Comparison of ENCODE assay signal across 22 cellular contexts in genomic region chr20:37711001-37711400, GRCh38. TPM values are rescaled to one million over a fixed set of nuclear protein-coding genes. Genes with fewer than 3 reads are reported as not detected.
DNase-seq lines count a peak whose midpoint lies in the region; ATAC-seq and TF ChIP-seq lines count a peak whose summit lies in the region.
"Had no signal": no experiment of that assay in that cellular context is flagged by ENCODE, and none has a peak within 500 bp of the region (broad histone marks: within the 10 kb centered on the region; RNA-seq: fewer than 3 reads in every experiment).

No MANE protein-coding gene starts in this region.

- TF ChIP-seq CTCF in left ventricle myocardium inferior (IDR thresholded peaks at IDR 0.05; ENCODE audit: borderline replicate concordance) (no peak), body of pancreas (IDR thresholded peaks at IDR 0.05) (no peak), type B pancreatic cell (conservative IDR thresholded peaks at IDR 0.05) (no peak)

- WGBS in body of pancreas, 2 donors: 55 to 57% methylated on average over 2 of the region's 2 CpGs

- H3K4me3 Mint-ChIP-seq in type B pancreatic cell: no peak overlapping the region
- H3K4me3 Mint-ChIP-seq in activated T-helper 17 cell treated with anti-CD3 and anti-CD28 coated beads, Interleukin-2, amount 50 U/mL, for 72 hours: no peak overlapping the region
- H3K4me3 Mint-ChIP-seq: activated B cell treated with CpG ODN at 0.5 μM for 24 hours; CD8-positive, alpha-beta T cell; HFFc6 had no signal

- peaks cover 28% of the 10 kb centered on the region for H3K4me1 Mint-ChIP-seq in type B pancreatic cell (ENCODE audit: unreplicated experiment)
- peaks cover 29% of the 10 kb centered on the region for H3K4me1 Mint-ChIP-seq in activated T-helper 17 cell treated with anti-CD3 and anti-CD28 coated beads, Interleukin-2, amount 50 U/mL, for 72 hours

- H3K27ac Mint-ChIP-seq in type B pancreatic cell: peak overlapping the region; percentile 80
- H3K27ac Mint-ChIP-seq in activated T-helper 17 cell treated with anti-CD3 and anti-CD28 coated beads, Interleukin-2, amount 50 U/mL, for 72 hours: no peak overlapping the region
- H3K27ac Mint-ChIP-seq: activated B cell treated with CpG ODN at 0.5 μM for 24 hours; CD8-positive, alpha-beta T cell; HFFc6 had no signal

- intact Hi-C loops in left ventricle myocardium inferior (cut with micrococcal nuclease) (no loop called here), cardiac septum (cut with DNase I) (no loop called here), body of pancreas (cut with DNase I) (no loop called here), left colon (cut with DNase I, micrococcal nuclease) (no loop called here)

- peaks cover 20% of the 10 kb centered on the region for H3K36me3 Mint-ChIP-seq in type B pancreatic cell
- peaks cover 28% of the 10 kb centered on the region for H3K36me3 Mint-ChIP-seq in activated T-helper 17 cell treated with anti-CD3 and anti-CD28 coated beads, Interleukin-2, amount 50 U/mL, for 72 hours (ENCODE audit: low read depth)

- H3K36me3 ChIP-seq in left ventricle myocardium inferior (no peaks in the 10 kb centered on the region), body of pancreas (replicated peaks in 1 of 2; ENCODE audit: insufficient read depth in 1 of 2, low read depth in 2 of 2) (no peaks in the 10 kb centered on the region)
- H3K36me3 ChIP-seq: colonic mucosa had no signal

- peak overlapping the region; percentile 74 for H3K27ac ChIP-seq in left ventricle myocardium inferior (replicated peaks)
- H3K27ac ChIP-seq in body of pancreas: no peak overlapping the region
- H3K27ac ChIP-seq: A549, colonic mucosa had no signal

- H3K4me1 ChIP-seq in left ventricle myocardium inferior (peaks cover 58% of the 10 kb centered on the region), body of pancreas (peaks cover 31% of the 10 kb centered on the region)
- H3K4me1 ChIP-seq: A549, colonic mucosa had no signal

- TF ChIP-seq POLR2A in body of pancreas (IDR thresholded peaks at IDR 0.05): no peak

- DNase-seq in left ventricle myocardium inferior (no peak), cardiac septum (ENCODE audit: low spot score) (no peak), body of pancreas (no peak), left colon (no peak), type B pancreatic cell (ENCODE audit: extremely low spot score, unreplicated experiment) (no peak), retina (no peak)
- DNase-seq: activated B cell treated with CpG ODN at 0.5 μM for 24 hours; aorta; CD8-positive, alpha-beta T cell; colonic mucosa; DND-41; HFFc6; kidney; MG63; NCI-H1930; NCI-H526 treated with DMSO at 0.1 percent for 48 hours; occipital lobe; RPMI8226 had no signal

- H3K9me3 ChIP-seq in left ventricle myocardium inferior (replicated peaks) (peaks cover 12% of the 10 kb centered on the region), body of pancreas (peaks cover 0 to 7% (median 0%) of the 10 kb centered on the region in 3 donors)
- H3K9me3 ChIP-seq: A549, colonic mucosa had no signal

- H3K27me3 Mint-ChIP-seq in type B pancreatic cell: no peaks in the 10 kb centered on the region
- H3K27me3 Mint-ChIP-seq in activated T-helper 17 cell treated with anti-CD3 and anti-CD28 coated beads, Interleukin-2, amount 50 U/mL, for 72 hours: no peaks in the 10 kb centered on the region
- H3K27me3 Mint-ChIP-seq: activated B cell treated with CpG ODN at 0.5 μM for 24 hours had no signal

- ATAC-seq in body of pancreas (peak; percentile 74), left colon (peak; percentile 86), GM21423 (IDR thresholded peaks at IDR 0.05; ENCODE audit: unreplicated experiment) (no peak)
- no peak for ATAC-seq in activated T-helper 17 cell treated with anti-CD3 and anti-CD28 coated beads, Interleukin-2, amount 50 U/mL, for 72 hours (replicated peaks)
- ATAC-seq: A549; CD8-positive, alpha-beta T cell had no signal

- H3K9me3 Mint-ChIP-seq in type B pancreatic cell: no peaks in the 10 kb centered on the region
- H3K9me3 Mint-ChIP-seq in activated T-helper 17 cell treated with anti-CD3 and anti-CD28 coated beads, Interleukin-2, amount 50 U/mL, for 72 hours: no peaks in the 10 kb centered on the region
- H3K9me3 Mint-ChIP-seq: activated B cell treated with CpG ODN at 0.5 μM for 24 hours; CD8-positive, alpha-beta T cell; HFFc6 had no signal

- no peaks in the 10 kb centered on the region for H3K27me3 ChIP-seq in left ventricle myocardium inferior (ENCODE audit: low read depth)
- H3K27me3 ChIP-seq in body of pancreas: no peaks in the 10 kb centered on the region
- H3K27me3 ChIP-seq: colonic mucosa, MG63 had no signal

- H3K4me3 ChIP-seq in left ventricle myocardium inferior (no peak overlapping the region), body of pancreas (no peak overlapping the region)
- H3K4me3 ChIP-seq: A549, colonic mucosa, MG63, skin epidermis had no signal

RNA-seq across cellular contexts. Expression of gene CTNNBL1, which starts 17.2 kb away (rescaled TPM):
- total RNA-seq in left ventricle myocardium inferior (58.8 TPM), cardiac septum (42.1 TPM), body of pancreas (10 to 100 TPM in 1 of 2 donors, 1 to 10 TPM in 1; 8.6 to 17.4 TPM), left colon (10 to 100 TPM; 35.0 to 37.6 TPM), type B pancreatic cell (ENCODE audit: low replicate concordance) (52.2 and 60.0 TPM in 2 replicates)
- total RNA-seq in activated T-helper 17 cell treated with anti-CD3 and anti-CD28 coated beads, Interleukin-2, amount 50 U/mL, for 72 hours: 10 to 100 TPM; 59.0 to 91.3 TPM

Comparison
In these comparisons a context has a peak if more than half of its experiments do, and no peak if none do; other contexts are left out.
1. ATAC-seq: peak in body of pancreas (single experiment) and left colon (single experiment); none in GM21423 (single experiment) and activated T-helper 17 cell treated with anti-CD3 and anti-CD28 coated beads, Interleukin-2, amount 50 U/mL, for 72 hours (single experiment).